In the genomic region with DNA sequence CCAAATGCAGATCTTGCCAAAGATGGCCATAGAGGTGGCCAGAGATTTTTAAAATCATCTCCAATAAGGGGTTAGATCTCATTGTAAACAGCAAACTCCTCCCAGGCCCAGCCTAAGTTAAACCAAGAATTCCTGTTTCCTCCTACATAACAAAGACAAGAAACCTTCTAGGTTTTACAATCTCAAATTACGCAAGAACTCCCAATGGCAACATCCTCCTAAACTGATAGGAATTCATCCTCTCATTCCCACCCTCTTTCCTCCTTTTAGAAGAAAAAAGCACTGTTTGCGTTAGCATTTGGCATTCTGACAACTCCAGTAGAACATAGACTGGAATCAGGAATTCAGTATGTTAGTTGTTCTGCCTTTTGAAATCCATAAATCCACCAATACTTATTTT, we compare ENCODE assay signal across 23 cellular contexts. TPM values are rescaled to one million over a fixed set of nuclear protein-coding genes. Genes with fewer than 3 reads are reported as not detected.
DNase-seq lines count a peak whose midpoint lies in the region; ATAC-seq and TF ChIP-seq lines count a peak whose summit lies in the region.
"Had no signal": no experiment of that assay in that cellular context is flagged by ENCODE, and none has a peak within 500 bp of the region (broad histone marks: within the 10 kb centered on the region; RNA-seq: fewer than 3 reads in every experiment).

No MANE protein-coding gene starts in this region.

- H3K36me3 Mint-ChIP-seq in Caco-2 (ENCODE audit: insufficient read depth, unreplicated experiment) (peaks cover 63% of the 10 kb centered on the region), mesothelial cell of epicardium (peaks cover 30% of the 10 kb centered on the region)

- H3K4me1 Mint-ChIP-seq in Caco-2 (ENCODE audit: low read depth, unreplicated experiment) (peaks cover 26% of the 10 kb centered on the region), mesothelial cell of epicardium (peaks cover 17% of the 10 kb centered on the region)
- H3K4me1 Mint-ChIP-seq: activated CD4-positive, alpha-beta T cell treated with anti-CD3 and anti-CD28 coated beads for 36 hours; neural crest cell had no signal

- no peaks in the 10 kb centered on the region for H3K9me3 Mint-ChIP-seq in Caco-2 (ENCODE audit: unreplicated experiment)
- no peaks in the 10 kb centered on the region for H3K9me3 Mint-ChIP-seq in mesothelial cell of epicardium
- H3K9me3 Mint-ChIP-seq: CD8-positive, alpha-beta memory T cell; neural crest cell had no signal

- no peak overlapping the region for H3K9ac ChIP-seq in NT2/D1 (ENCODE audit: insufficient read length, low read depth)

- H3K4me3 ChIP-seq in Caco-2 (ENCODE audit: low read depth, low read length): no peak overlapping the region
- no peak overlapping the region for H3K4me3 ChIP-seq in NT2/D1 (ENCODE audit: insufficient read length, low read depth)
- no peak overlapping the region for H3K4me3 ChIP-seq in fibroblast of pulmonary artery (replicated peaks; ENCODE audit: low read depth, low read length)

- CTCF ChIA-PET in Caco-2 (lab: Charles Lee): interaction anchor here (0.6 to 1.1 kb wide), 2 partner anchors 14 to 920 kb away, joined by 4 to 5 read pairs; partner anchors contain the start of gene PROSER1

- POLR2A ChIA-PET in Caco-2 (lab: Charles Lee): interaction anchor here (2.0 kb wide), 1 partner anchor 14 kb away, joined by 11 read pairs; the partner anchor contains the start of genes NHLRC3 and PROSER1

- peaks cover 35% of the 10 kb centered on the region for H3K4me1 ChIP-seq in Caco-2
- no peaks in the 10 kb centered on the region for H3K4me1 ChIP-seq in NT2/D1 (ENCODE audit: insufficient read depth, insufficient read length)

- ATAC-seq in HG03469 (IDR thresholded peaks at IDR 0.05; ENCODE audit: unreplicated experiment): no peak
- ATAC-seq in GM18520 (IDR thresholded peaks at IDR 0.05; ENCODE audit: unreplicated experiment): no peak
- ATAC-seq: activated CD4-positive, alpha-beta T cell treated with anti-CD3 and anti-CD28 coated beads for 36 hours had no signal

- peaks cover 6% of the 10 kb centered on the region for H3K36me3 ChIP-seq in Caco-2 (ENCODE audit: control insufficient read depth, insufficient read depth, low read length)
- peaks cover 62% of the 10 kb centered on the region for H3K36me3 ChIP-seq in NT2/D1 (ENCODE audit: insufficient read depth, insufficient read length, low read length)

- H3K9me3 ChIP-seq in Caco-2: no peaks in the 10 kb centered on the region
- no peaks in the 10 kb centered on the region for H3K9me3 ChIP-seq in NT2/D1 (ENCODE audit: insufficient read depth, low read length)

- peak in 1 of 2 experiments; percentile 52 for DNase-seq in Caco-2
- peak; percentile 47 for DNase-seq in NT2/D1 (ENCODE audit: low read depth, low spot score)
- peak; percentile 90 for DNase-seq in fibroblast of pulmonary artery (ENCODE audit: low read depth)
- DNase-seq in mesothelial cell of epicardium (ENCODE audit: low spot score in 2 of 2, unreplicated experiment in 2 of 2): no peak
- no peak for DNase-seq in stimulated activated naive CD4-positive, alpha-beta T cell (lab: John Stamatoyannopoulos, UW)
- no peak for DNase-seq in cerebellar nuclear complex (lab: John Stamatoyannopoulos, UW)
- DNase-seq: ACHN; activated CD4-positive, alpha-beta T cell treated with anti-CD3 and anti-CD28 coated beads for 36 hours; activated effector memory CD4-positive, alpha-beta T cell treated with Interleukin-2 at 50 U/mL for 16 hours; amygdala; CD8-positive, alpha-beta memory T cell; KBM-7; NCI-H1048; NCI-H2171; NCI-H748 treated with DMSO at 0.1 percent for 48 hours; retina; T-helper 9 cell had no signal

- BruUV-seq in Caco-2 (replicated peaks; lab: Mats Ljungman, UMichigan): no TSS peak

- intact Hi-C loops in Caco-2 (cut with micrococcal nuclease; ENCODE audit: unreplicated experiment): loop anchor here (1.0 to 5.0 kb wide), 2 partner anchors 15 to 336 kb away; partner anchors contain the start of genes FREM2, NHLRC3 and PROSER1

- TF ChIP-seq CTCF in Caco-2 (IDR thresholded peaks at IDR 0.05; ENCODE audit: insufficient read depth in 1 of 2, low read depth in 1 of 2, low read length in 1 of 2, severe bottlenecking in 1 of 2, unreplicated experiment in 1 of 2): no peak
- TF ChIP-seq CTCF in fibroblast of pulmonary artery (IDR thresholded peaks at IDR 0.05; ENCODE audit: low read length, missing control alignments): no peak
- TF ChIP-seq CTCF in mesothelial cell of epicardium (IDR thresholded peaks at IDR 0.05; ENCODE audit: unreplicated experiment): no peak

- H3K27me3 ChIP-seq in Caco-2 (replicated peaks; ENCODE audit: control insufficient read depth, insufficient read depth, low read length): no peaks in the 10 kb centered on the region
- no peaks in the 10 kb centered on the region for H3K27me3 ChIP-seq in NT2/D1 (ENCODE audit: insufficient read depth, insufficient read length)

- H3K27me3 Mint-ChIP-seq in Caco-2 (ENCODE audit: insufficient read depth, unreplicated experiment) (no peaks in the 10 kb centered on the region), mesothelial cell of epicardium (ENCODE audit: low read depth) (no peaks in the 10 kb centered on the region)
- H3K27me3 Mint-ChIP-seq: activated CD4-positive, alpha-beta T cell treated with anti-CD3 and anti-CD28 coated beads for 36 hours had no signal

- peak overlapping the region; percentile 82 for H3K27ac Mint-ChIP-seq in Caco-2 (ENCODE audit: unreplicated experiment)
- peak overlapping the region; percentile 76 for H3K27ac Mint-ChIP-seq in mesothelial cell of epicardium

- H3K4me3 Mint-ChIP-seq in Caco-2 (ENCODE audit: unreplicated experiment): peak overlapping the region; percentile 34
- H3K4me3 Mint-ChIP-seq in mesothelial cell of epicardium: no peak overlapping the region
- H3K4me3 Mint-ChIP-seq: activated CD4-positive, alpha-beta T cell treated with anti-CD3 and anti-CD28 coated beads for 36 hours; CD8-positive, alpha-beta memory T cell; neural crest cell had no signal

RNA-seq across cellular contexts. Expression of gene PROSER1, which starts 14.6 kb away (rescaled TPM):
- total RNA-seq in Caco-2 (2022) (75.6 and 85.0 TPM in 2 replicates), mesothelial cell of epicardium (54.4 to 58.8 TPM (median 58.0 TPM) in 3 replicates)

RNA-seq across cellular contexts. Expression of gene NHLRC3, which starts 14.9 kb away (rescaled TPM):
- total RNA-seq in Caco-2 (2022): 35.8 and 38.1 TPM in 2 replicates
- total RNA-seq in mesothelial cell of epicardium: 39.7 to 42.9 TPM (median 42.2 TPM) in 3 replicates

RNA-seq across cellular contexts. Expression of gene STOML3, which starts 32.7 kb away (rescaled TPM):
- 0.16 and 0.43 TPM in 2 replicates for total RNA-seq in Caco-2 (2022)
- total RNA-seq in mesothelial cell of epicardium: not detected in 3 replicates
- total RNA-seq: activated CD4-positive, alpha-beta T cell treated with anti-CD3 and anti-CD28 coated beads for 36 hours; CD8-positive, alpha-beta memory T cell; glomerular endothelial cell; mesenteric fat pad; neural crest cell; SK-MEL-5 had no signal

Comparison
In these comparisons a context has a peak if more than half of its experiments do, and no peak if none do; other contexts are left out.
1. DNase-seq: peak in NT2/D1 (single experiment) and fibroblast of pulmonary artery (single experiment); none in mesothelial cell of epicardium (0 of 2), stimulated activated naive CD4-positive, alpha-beta T cell (0 of 6) and cerebellar nuclear complex (0 of 2).